In genomic region chr10:130234171-130234965, GRCh38 we compare ENCODE assay signal across 24 cellular contexts.
"Had no signal": no experiment of that assay in that cellular context is flagged by ENCODE, and none has a peak within 500 bp of the region (broad histone marks: within the 10 kb centered on the region; RNA-seq: fewer than 3 reads in every experiment).

No MANE protein-coding gene starts in this region.

- H2AFZ ChIP-seq: hepatocyte, neural progenitor cell had no signal

- ATAC-seq: activated naive CD4-positive, alpha-beta T cell treated with anti-CD3 and anti-CD28 coated beads, Interleukin-2, amount 50 U/mL, for 72 hours; activated T-cell treated with anti-CD3 and anti-CD28 coated beads, Interleukin-2, amount 50 U/mL, for 72 hours; gastrocnemius medialis; left cardiac atrium; naive thymus-derived CD8-positive, alpha-beta T cell; right lobe of liver; stimulated activated memory B cell treated with anti-CD40 and anti-IgM and Interleukin-4, amounts not matched to agents 10 μg/mL and 1 μg/mL and 100 μg/mL, for 72 hours; stimulated activated naive CD8-positive, alpha-beta T cell treated with anti-CD3 and anti-CD28 coated beads, Interleukin-15, amount 100 ng/mL, for 72 hours had no signal

- H3K36me3 ChIP-seq: colonic mucosa, gastrocnemius medialis, neural progenitor cell, right lobe of liver, thyroid gland, upper lobe of left lung had no signal

- H3K9me3 ChIP-seq: colonic mucosa, gastrocnemius medialis, right lobe of liver, thyroid gland, upper lobe of left lung had no signal

- H3K4me2 ChIP-seq: hepatocyte, neural progenitor cell had no signal

- H3K4me3 ChIP-seq: colonic mucosa, dorsolateral prefrontal cortex, gastrocnemius medialis, hepatocyte, neural progenitor cell, right lobe of liver, thyroid gland, upper lobe of left lung had no signal

- H3K27ac ChIP-seq: colonic mucosa, dorsolateral prefrontal cortex, gastrocnemius medialis, hepatocyte, neural progenitor cell, right lobe of liver, thyroid gland, upper lobe of left lung had no signal

- DNase-seq: activated CD4-positive, alpha-beta T cell treated with anti-CD3 and anti-CD28 coated beads for 4 hours; activated CD4-positive, alpha-beta T cell treated with anti-CD3 and anti-CD28 coated beads, Interleukin-2, amount 50 U/mL, for 4 hours; activated naive CD4-positive, alpha-beta T cell; activated T-cell treated with anti-CD3 and anti-CD28 coated beads for 4 hours; activated T-cell treated with anti-CD3 and anti-CD28 coated beads, Interleukin-2, amount 50 U/mL, for 72 hours; cerebellar nuclear complex; colonic mucosa; dorsolateral prefrontal cortex; effector memory CD4-positive, alpha-beta T cell; erythroblast; gastrocnemius medialis; left cardiac atrium; naive thymus-derived CD8-positive, alpha-beta T cell; posterior cingulate gyrus; stimulated activated CD4-positive, alpha-beta T cell treated with anti-CD3 and anti-CD28 coated beads, Interleukin-12 subunit alpha, Interleukin-12 subunit beta, amount 100 ng/mL, for 4 hours; stimulated activated CD4-positive, alpha-beta T cell treated with anti-CD3 and anti-CD28 coated beads, Interleukin-4, amount 100 ng/mL, for 1 hour; stimulated activated naive CD8-positive, alpha-beta T cell treated with anti-CD3 and anti-CD28 coated beads, Interleukin-15, amount 100 ng/mL, for 72 hours; thyroid gland had no signal

- H3K4me1 ChIP-seq: colonic mucosa, gastrocnemius medialis, neural progenitor cell, right lobe of liver, thyroid gland, upper lobe of left lung had no signal

- H3K9ac ChIP-seq: neural progenitor cell had no signal

- H3K27me3 ChIP-seq: colonic mucosa, dorsolateral prefrontal cortex, gastrocnemius medialis, hepatocyte, neural progenitor cell, right lobe of liver, thyroid gland, upper lobe of left lung had no signal
